ENCODE assay signal across 20 cellular contexts in the genomic region with DNA sequence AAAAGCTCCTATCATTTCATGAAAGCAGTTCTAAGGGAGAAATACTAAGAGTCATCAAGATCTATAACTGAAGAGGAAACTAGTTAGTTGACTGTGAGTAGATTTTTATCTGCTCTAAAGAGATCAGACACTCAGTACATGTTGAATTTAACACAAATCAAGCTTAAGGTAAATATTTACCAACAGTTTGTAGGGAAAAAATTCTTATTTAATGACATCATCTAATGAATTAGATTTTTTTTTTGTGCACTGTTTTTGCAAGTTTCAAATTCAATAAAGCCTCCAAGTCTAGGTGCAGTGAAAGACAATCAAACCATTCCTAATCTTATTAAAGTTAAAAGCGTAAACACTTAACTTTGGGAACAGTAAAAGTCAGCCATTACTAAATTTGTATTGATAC.
DNase-seq lines count a peak whose midpoint lies in the region; ATAC-seq and TF ChIP-seq lines count a peak whose summit lies in the region.
"Had no signal": no experiment of that assay in that cellular context is flagged by ENCODE, and none has a peak within 500 bp of the region (broad histone marks: within the 10 kb centered on the region; RNA-seq: fewer than 3 reads in every experiment).

No MANE protein-coding gene starts in this region.

- ATAC-seq in T-cell (replicated peaks in 1 of 4) (no peak), HG03045 (IDR thresholded peaks at IDR 0.05; ENCODE audit: unreplicated experiment) (no peak)
- ATAC-seq: A549; CD8-positive, alpha-beta T cell had no signal

- intact Hi-C loops in activated T-helper 1 cell treated with anti-CD3 and anti-CD28 coated beads, Interleukin-12 subunit alpha, Interleukin-12 subunit beta, Interleukin-2, Interleukin-4 antibody, amounts not matched to agents 30 ng/mL and 10 ng/mL and 1 ng/mL, durations not matched to agents 14 hours and 24 hours and 36 hours (cut with micrococcal nuclease) = no loop called here

- H3K27ac Mint-ChIP-seq in progenitor cell of endocrine pancreas = peak overlapping the region; percentile 17
- H3K27ac Mint-ChIP-seq in activated T-helper 1 cell treated with anti-CD3 and anti-CD28 coated beads, Interleukin-12 subunit alpha, Interleukin-12 subunit beta, Interleukin-2, Interleukin-4 antibody, amounts not matched to agents 30 ng/mL and 10 ng/mL and 1 ng/mL, durations not matched to agents 14 hours and 24 hours and 36 hours = no peak overlapping the region
- H3K27ac Mint-ChIP-seq in T-cell = no peak overlapping the region
- H3K27ac Mint-ChIP-seq: B cell; CD4-positive, alpha-beta T cell; CD8-positive, alpha-beta T cell had no signal

- TF ChIP-seq CTCF in HEK293 (tag by site-specific recombination; IDR thresholded peaks at IDR 0.05) = no peak
- no peak for TF ChIP-seq CTCF in VCaP (conservative IDR thresholded peaks at IDR 0.05)
- no peak for TF ChIP-seq CTCF in progenitor cell of endocrine pancreas (IDR thresholded peaks at IDR 0.05; ENCODE audit: unreplicated experiment)

- H3K36me3 Mint-ChIP-seq in progenitor cell of endocrine pancreas (ENCODE audit: insufficient read depth) = no peaks in the 10 kb centered on the region
- no peaks in the 10 kb centered on the region for H3K36me3 Mint-ChIP-seq in activated T-helper 1 cell treated with anti-CD3 and anti-CD28 coated beads, Interleukin-12 subunit alpha, Interleukin-12 subunit beta, Interleukin-2, Interleukin-4 antibody, amounts not matched to agents 30 ng/mL and 10 ng/mL and 1 ng/mL, durations not matched to agents 14 hours and 24 hours and 36 hours (ENCODE audit: low read depth)
- no peaks in the 10 kb centered on the region for H3K36me3 Mint-ChIP-seq in T-cell
- H3K36me3 Mint-ChIP-seq: CD8-positive, alpha-beta T cell had no signal

- H3K27ac ChIP-seq in HEK293 (ENCODE audit: extremely low read depth, low read depth, low read length) (no peak overlapping the region), VCaP (peak overlapping the region; percentile 45)
- H3K27ac ChIP-seq: 22Rv1; A549; BLaER1 treated with 17β-estradiol and CSF1 and Interleukin-3, amounts not matched to agents 10 nM and 100 nM; C4-2B had no signal

- no peaks in the 10 kb centered on the region for H3K36me3 ChIP-seq in HEK293 (ENCODE audit: control insufficient read depth in 2 of 2, insufficient read depth in 1 of 2, low read length in 2 of 2)
- H3K36me3 ChIP-seq: BLaER1 treated with 17β-estradiol and CSF1 and Interleukin-3, amounts not matched to agents 10 nM and 100 nM had no signal

- POLR2A ChIA-PET in HEK293 (lab: Yijun Ruan, JAX) (no interaction called here), T-cell (lab: Charles Lee) (no interaction called here)

- H3K4me1 ChIP-seq in HEK293 (ENCODE audit: control insufficient read depth, insufficient read depth, low read length) = no peaks in the 10 kb centered on the region
- H3K4me1 ChIP-seq: A549; BLaER1 treated with 17β-estradiol and CSF1 and Interleukin-3, amounts not matched to agents 10 nM and 100 nM; Caco-2 had no signal

- DNase-seq in DMS53 (lab: John Stamatoyannopoulos, UW) (peak; percentile 3), DMS53 treated with DMSO at 0.1 percent for 48 hours (lab: John Stamatoyannopoulos, UW; ENCODE audit: unreplicated experiment) (no peak), progenitor cell of endocrine pancreas (ENCODE audit: low spot score, unreplicated experiment) (no peak), T-cell (no peak)
- DNase-seq in activated T-helper 1 cell treated with anti-CD3 and anti-CD28 coated beads, Interleukin-12 subunit alpha, Interleukin-12 subunit beta, Interleukin-2, Interleukin-4 antibody, amounts not matched to agents 30 ng/mL and 10 ng/mL and 1 ng/mL, durations not matched to agents 14 hours and 24 hours and 36 hours (ENCODE audit: low spot score) = no peak
- DNase-seq: AML-193; Caco-2; Calu3; CD4-positive, alpha-beta T cell; CD8-positive, alpha-beta T cell; DMS79 treated with DMSO at 0.1 percent for 48 hours; GF-D8 had no signal

- no peaks in the 10 kb centered on the region for H3K9me3 ChIP-seq in HEK293 (ENCODE audit: control insufficient read depth, insufficient read depth, low read depth, low read length)
- H3K9me3 ChIP-seq: A549 had no signal

- CTCF ChIA-PET in HEK293 (lab: Yijun Ruan, JAX) (interaction anchor here (0.7 kb wide), 1 partner anchor 55 kb away, joined by 4 read pairs; no protein-coding TSS in a partner anchor), T-cell (lab: Charles Lee) (interaction anchor here in 1 of 2 donors (0.6 kb wide), 1 partner anchor 535 kb away, joined by 3 read pairs; no protein-coding TSS in a partner anchor)

- H3K4me3 Mint-ChIP-seq in progenitor cell of endocrine pancreas (ENCODE audit: low read depth) (no peak overlapping the region), T-cell (no peak overlapping the region)
- H3K4me3 Mint-ChIP-seq in activated T-helper 1 cell treated with anti-CD3 and anti-CD28 coated beads, Interleukin-12 subunit alpha, Interleukin-12 subunit beta, Interleukin-2, Interleukin-4 antibody, amounts not matched to agents 30 ng/mL and 10 ng/mL and 1 ng/mL, durations not matched to agents 14 hours and 24 hours and 36 hours = no peak overlapping the region
- H3K4me3 Mint-ChIP-seq: B cell; CD4-positive, alpha-beta T cell; CD8-positive, alpha-beta T cell had no signal

- peaks cover 10% of the 10 kb centered on the region for H3K9me3 Mint-ChIP-seq in progenitor cell of endocrine pancreas (ENCODE audit: low read depth)
- H3K9me3 Mint-ChIP-seq in activated T-helper 1 cell treated with anti-CD3 and anti-CD28 coated beads, Interleukin-12 subunit alpha, Interleukin-12 subunit beta, Interleukin-2, Interleukin-4 antibody, amounts not matched to agents 30 ng/mL and 10 ng/mL and 1 ng/mL, durations not matched to agents 14 hours and 24 hours and 36 hours = peaks cover 33% of the 10 kb centered on the region
- H3K9me3 Mint-ChIP-seq in T-cell = peaks cover 16 to 24% (median 19%) of the 10 kb centered on the region in 3 donors

- peaks cover 11% of the 10 kb centered on the region for H3K4me1 Mint-ChIP-seq in progenitor cell of endocrine pancreas (ENCODE audit: low read depth)
- no peaks in the 10 kb centered on the region for H3K4me1 Mint-ChIP-seq in activated T-helper 1 cell treated with anti-CD3 and anti-CD28 coated beads, Interleukin-12 subunit alpha, Interleukin-12 subunit beta, Interleukin-2, Interleukin-4 antibody, amounts not matched to agents 30 ng/mL and 10 ng/mL and 1 ng/mL, durations not matched to agents 14 hours and 24 hours and 36 hours (ENCODE audit: low read depth)
- no peaks in the 10 kb centered on the region for H3K4me1 Mint-ChIP-seq in T-cell
- H3K4me1 Mint-ChIP-seq: B cell had no signal

- H3K4me3 ChIP-seq in HEK293 (ENCODE audit: low read depth, low read length) = no peak overlapping the region
- H3K4me3 ChIP-seq: A549; BLaER1 treated with 17β-estradiol and CSF1 and Interleukin-3, amounts not matched to agents 10 nM and 100 nM had no signal

- no peaks in the 10 kb centered on the region for H3K27me3 Mint-ChIP-seq in progenitor cell of endocrine pancreas
- no peaks in the 10 kb centered on the region for H3K27me3 Mint-ChIP-seq in activated T-helper 1 cell treated with anti-CD3 and anti-CD28 coated beads, Interleukin-12 subunit alpha, Interleukin-12 subunit beta, Interleukin-2, Interleukin-4 antibody, amounts not matched to agents 30 ng/mL and 10 ng/mL and 1 ng/mL, durations not matched to agents 14 hours and 24 hours and 36 hours (ENCODE audit: insufficient read depth)
- H3K27me3 Mint-ChIP-seq in T-cell = no peaks in the 10 kb centered on the region
- H3K27me3 Mint-ChIP-seq: B cell; CD4-positive, alpha-beta T cell had no signal

TF ChIP-seq in HEK293, 187 proteins besides CTCF, POLR2A, EP300 and RAD21:
- TF ChIP-seq, protein P1, sequence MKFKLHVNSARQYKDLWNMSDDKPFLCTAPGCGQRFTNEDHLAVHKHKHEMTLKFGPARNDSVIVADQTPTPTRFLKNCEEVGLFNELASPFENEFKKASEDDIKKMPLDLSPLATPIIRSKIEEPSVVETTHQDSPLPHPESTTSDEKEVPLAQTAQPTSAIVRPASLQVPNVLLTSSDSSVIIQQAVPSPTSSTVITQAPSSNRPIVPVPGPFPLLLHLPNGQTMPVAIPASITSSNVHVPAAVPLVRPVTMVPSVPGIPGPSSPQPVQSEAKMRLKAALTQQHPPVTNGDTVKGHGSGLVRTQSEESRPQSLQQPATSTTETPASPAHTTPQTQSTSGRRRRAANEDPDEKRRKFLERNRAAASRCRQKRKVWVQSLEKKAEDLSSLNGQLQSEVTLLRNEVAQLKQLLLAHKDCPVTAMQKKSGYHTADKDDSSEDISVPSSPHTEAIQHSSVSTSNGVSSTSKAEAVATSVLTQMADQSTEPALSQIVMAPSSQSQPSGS (tag by site-specific recombination; IDR thresholded peaks at IDR 0.05; ENCODE audit: low read depth) = peak; percentile 76
- no peak for TF ChIP-seq ZNF585B (tag by site-specific recombination; IDR thresholded peaks at IDR 0.05)
